In the genomic region with DNA sequence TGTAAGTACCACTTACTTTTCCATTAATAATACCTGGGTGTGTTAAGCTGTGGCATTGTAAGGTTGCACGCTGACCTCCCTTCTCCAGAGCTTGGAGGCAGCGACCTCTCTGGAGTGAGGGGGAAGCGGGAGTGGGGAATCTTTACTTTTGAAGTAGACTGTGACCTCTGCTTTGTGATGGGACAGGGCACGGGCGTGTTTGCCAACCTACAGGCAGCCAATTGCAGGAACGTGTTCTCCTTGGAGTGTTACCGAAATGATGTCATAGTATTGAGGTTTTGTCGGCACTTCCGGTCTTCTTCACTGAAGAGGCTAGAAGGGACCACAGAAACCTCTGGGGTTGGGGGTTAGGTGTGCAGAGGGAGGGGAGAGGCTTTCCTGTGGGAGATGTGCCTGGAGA, we compare ENCODE assay signal across 1 cellular context.
TF ChIP-seq lines count a peak whose summit lies in the region.

No MANE protein-coding gene starts in this region.

TF ChIP-seq in HepG2, 621 proteins besides CTCF, POLR2A, EP300 and RAD21 (continued from another document and continues in another):
- TF ChIP-seq ZNF816 (CRISPR knock-in tag; IDR thresholded peaks at IDR 0.05; ENCODE audit: borderline replicate concordance), result no peak
- peak; percentile 53; the same call in 1 of the 2 replicates for TF ChIP-seq NR2F6 (IDR thresholded peaks at IDR 0.05)
- TF ChIP-seq NR2F6 (CRISPR knock-in tag; IDR thresholded peaks at IDR 0.05), result peak; percentile 30; the same call in 1 of the 2 replicates
- no peak for TF ChIP-seq MXI1 (IDR thresholded peaks at IDR 0.05; ENCODE audit: borderline replicate concordance, low read depth, low read length)
- no peak for TF ChIP-seq HIVEP1 (CRISPR knock-in tag; IDR thresholded peaks at IDR 0.05)
- no peak for TF ChIP-seq ZFYVE20 (CRISPR knock-in tag; IDR thresholded peaks at IDR 0.05; ENCODE audit: borderline replicate concordance, low read depth)
- TF ChIP-seq ZNF770 (CRISPR knock-in tag; IDR thresholded peaks at IDR 0.05), result peak; percentile 25; the same call in 1 of the 2 replicates
- TF ChIP-seq ZSCAN12 (CRISPR knock-in tag; IDR thresholded peaks at IDR 0.05), result no peak
- no peak for TF ChIP-seq ZNF337 (CRISPR knock-in tag; IDR thresholded peaks at IDR 0.05; ENCODE audit: borderline replicate concordance, low read depth)
- TF ChIP-seq SATB2 (CRISPR knock-in tag; IDR thresholded peaks at IDR 0.05), result no peak
- no peak for TF ChIP-seq ZNF503 (CRISPR knock-in tag; IDR thresholded peaks at IDR 0.05)
- TF ChIP-seq MAFG (CRISPR knock-in tag; IDR thresholded peaks at IDR 0.05), result no peak
- TF ChIP-seq POLR2AphosphoS5 (IDR thresholded peaks at IDR 0.05; ENCODE audit: low read depth, low read length), result no peak
- TF ChIP-seq WIZ (CRISPR knock-in tag; IDR thresholded peaks at IDR 0.05), result no peak
- TF ChIP-seq NR2C2 (CRISPR knock-in tag; IDR thresholded peaks at IDR 0.05; ENCODE audit: borderline replicate concordance), result 0 out of 2 replicates have a peak, but pooled peaks have one; percentile 60
- TF ChIP-seq, protein P1, sequence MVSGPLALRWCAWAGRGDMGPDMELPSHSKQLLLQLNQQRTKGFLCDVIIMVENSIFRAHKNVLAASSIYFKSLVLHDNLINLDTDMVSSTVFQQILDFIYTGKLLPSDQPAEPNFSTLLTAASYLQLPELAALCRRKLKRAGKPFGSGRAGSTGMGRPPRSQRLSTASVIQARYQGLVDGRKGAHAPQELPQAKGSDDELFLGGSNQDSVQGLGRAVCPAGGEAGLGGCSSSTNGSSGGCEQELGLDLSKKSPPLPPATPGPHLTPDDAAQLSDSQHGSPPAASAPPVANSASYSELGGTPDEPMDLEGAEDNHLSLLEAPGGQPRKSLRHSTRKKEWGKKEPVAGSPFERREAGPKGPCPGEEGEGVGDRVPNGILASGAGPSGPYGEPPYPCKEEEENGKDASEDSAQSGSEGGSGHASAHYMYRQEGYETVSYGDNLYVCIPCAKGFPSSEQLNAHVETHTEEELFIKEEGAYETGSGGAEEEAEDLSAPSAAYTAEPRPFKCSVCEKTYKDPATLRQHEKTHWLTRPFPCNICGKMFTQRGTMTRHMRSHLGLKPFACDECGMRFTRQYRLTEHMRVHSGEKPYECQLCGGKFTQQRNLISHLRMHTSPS (CRISPR knock-in tag; IDR thresholded peaks at IDR 0.05; ENCODE audit: low read depth), result no peak
- TF ChIP-seq ATF7 (IDR thresholded peaks at IDR 0.05), result peak; percentile 83
- peak; percentile 53; the same call in 1 of the 2 replicates for TF ChIP-seq ATF7 (CRISPR knock-in tag; IDR thresholded peaks at IDR 0.05)
- TF ChIP-seq, protein P2, sequence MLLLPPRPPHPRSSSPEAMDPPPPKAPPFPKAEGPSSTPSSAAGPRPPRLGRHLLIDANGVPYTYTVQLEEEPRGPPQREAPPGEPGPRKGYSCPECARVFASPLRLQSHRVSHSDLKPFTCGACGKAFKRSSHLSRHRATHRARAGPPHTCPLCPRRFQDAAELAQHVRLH (CRISPR knock-in tag; IDR thresholded peaks at IDR 0.05; ENCODE audit: borderline replicate concordance, low read depth), result no peak
- TF ChIP-seq BHLHE40 (IDR thresholded peaks at IDR 0.05; ENCODE audit: low read length), result 0 out of 2 replicates have a peak, but pooled peaks have one; percentile 25
- TF ChIP-seq ZSCAN20 (CRISPR knock-in tag; IDR thresholded peaks at IDR 0.05; ENCODE audit: borderline replicate concordance), result no peak
- TF ChIP-seq ZNF501 (CRISPR knock-in tag; IDR thresholded peaks at IDR 0.05), result no peak
- TF ChIP-seq PAWR (CRISPR knock-in tag; IDR thresholded peaks at IDR 0.05; ENCODE audit: borderline replicate concordance), result no peak
- TF ChIP-seq, protein P3, sequence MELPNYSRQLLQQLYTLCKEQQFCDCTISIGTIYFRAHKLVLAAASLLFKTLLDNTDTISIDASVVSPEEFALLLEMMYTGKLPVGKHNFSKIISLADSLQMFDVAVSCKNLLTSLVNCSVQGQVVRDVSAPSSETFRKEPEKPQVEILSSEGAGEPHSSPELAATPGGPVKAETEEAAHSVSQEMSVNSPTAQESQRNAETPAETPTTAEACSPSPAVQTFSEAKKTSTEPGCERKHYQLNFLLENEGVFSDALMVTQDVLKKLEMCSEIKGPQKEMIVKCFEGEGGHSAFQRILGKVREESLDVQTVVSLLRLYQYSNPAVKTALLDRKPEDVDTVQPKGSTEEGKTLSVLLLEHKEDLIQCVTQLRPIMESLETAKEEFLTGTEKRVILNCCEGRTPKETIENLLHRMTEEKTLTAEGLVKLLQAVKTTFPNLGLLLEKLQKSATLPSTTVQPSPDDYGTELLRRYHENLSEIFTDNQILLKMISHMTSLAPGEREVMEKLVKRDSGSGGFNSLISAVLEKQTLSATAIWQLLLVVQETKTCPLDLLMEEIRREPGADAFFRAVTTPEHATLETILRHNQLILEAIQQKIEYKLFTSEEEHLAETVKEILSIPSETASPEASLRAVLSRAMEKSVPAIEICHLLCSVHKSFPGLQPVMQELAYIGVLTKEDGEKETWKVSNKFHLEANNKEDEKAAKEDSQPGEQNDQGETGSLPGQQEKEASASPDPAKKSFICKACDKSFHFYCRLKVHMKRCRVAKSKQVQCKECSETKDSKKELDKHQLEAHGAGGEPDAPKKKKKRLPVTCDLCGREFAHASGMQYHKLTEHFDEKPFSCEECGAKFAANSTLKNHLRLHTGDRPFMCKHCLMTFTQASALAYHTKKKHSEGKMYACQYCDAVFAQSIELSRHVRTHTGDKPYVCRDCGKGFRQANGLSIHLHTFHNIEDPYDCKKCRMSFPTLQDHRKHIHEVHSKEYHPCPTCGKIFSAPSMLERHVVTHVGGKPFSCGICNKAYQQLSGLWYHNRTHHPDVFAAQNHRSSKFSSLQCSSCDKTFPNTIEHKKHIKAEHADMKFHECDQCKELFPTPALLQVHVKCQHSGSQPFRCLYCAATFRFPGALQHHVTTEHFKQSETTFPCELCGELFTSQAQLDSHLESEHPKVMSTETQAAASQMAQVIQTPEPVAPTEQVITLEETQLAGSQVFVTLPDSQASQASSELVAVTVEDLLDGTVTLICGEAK (IDR thresholded peaks at IDR 0.05), result no peak
- TF ChIP-seq, protein P3 (CRISPR knock-in tag; IDR thresholded peaks at IDR 0.05), result no peak
- TF ChIP-seq ZBTB7A (CRISPR knock-in tag; IDR thresholded peaks at IDR 0.05), result no peak
- TF ChIP-seq GATAD1 (CRISPR knock-in tag; IDR thresholded peaks at IDR 0.05), result no peak
- no peak for TF ChIP-seq PLSCR1 (CRISPR knock-in tag; IDR thresholded peaks at IDR 0.05; ENCODE audit: borderline replicate concordance)
- TF ChIP-seq GATAD2A (CRISPR knock-in tag; IDR thresholded peaks at IDR 0.05), result peak; percentile 36; the same call in 1 of the 2 replicates
- TF ChIP-seq ATRX (CRISPR knock-in tag; IDR thresholded peaks at IDR 0.05; ENCODE audit: borderline replicate concordance), result no peak
- no peak for TF ChIP-seq ZNF563 (CRISPR knock-in tag; IDR thresholded peaks at IDR 0.05)
- TF ChIP-seq KMT2B (CRISPR knock-in tag; IDR thresholded peaks at IDR 0.05), result no peak
- 0 out of 2 replicates have a peak, but pooled peaks have one; percentile 10 for TF ChIP-seq ZMYM4 (CRISPR knock-in tag; IDR thresholded peaks at IDR 0.05)
- no peak for TF ChIP-seq ZNF644 (CRISPR knock-in tag; IDR thresholded peaks at IDR 0.05; ENCODE audit: low read depth)
- TF ChIP-seq, protein P4, sequence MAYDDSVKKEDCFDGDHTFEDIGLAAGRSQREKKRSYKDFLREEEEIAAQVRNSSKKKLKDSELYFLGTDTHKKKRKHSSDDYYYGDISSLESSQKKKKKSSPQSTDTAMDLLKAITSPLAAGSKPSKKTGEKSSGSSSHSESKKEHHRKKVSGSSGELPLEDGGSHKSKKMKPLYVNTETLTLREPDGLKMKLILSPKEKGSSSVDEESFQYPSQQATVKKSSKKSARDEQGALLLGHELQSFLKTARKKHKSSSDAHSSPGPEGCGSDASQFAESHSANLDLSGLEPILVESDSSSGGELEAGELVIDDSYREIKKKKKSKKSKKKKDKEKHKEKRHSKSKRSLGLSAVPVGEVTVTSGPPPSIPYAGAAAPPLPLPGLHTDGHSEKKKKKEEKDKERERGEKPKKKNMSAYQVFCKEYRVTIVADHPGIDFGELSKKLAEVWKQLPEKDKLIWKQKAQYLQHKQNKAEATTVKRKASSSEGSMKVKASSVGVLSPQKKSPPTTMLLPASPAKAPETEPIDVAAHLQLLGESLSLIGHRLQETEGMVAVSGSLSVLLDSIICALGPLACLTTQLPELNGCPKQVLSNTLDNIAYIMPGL (CRISPR knock-in tag; IDR thresholded peaks at IDR 0.05; ENCODE audit: borderline replicate concordance in 1 of 2, low read depth in 1 of 2), result 0 out of 4 replicates have a peak, but pooled peaks of 1 of the 2 experiments have one; percentile 2
- no peak for TF ChIP-seq ARNT (IDR thresholded peaks at IDR 0.05)
- TF ChIP-seq NR2F1 (CRISPR knock-in tag; IDR thresholded peaks at IDR 0.05), result 0 out of 4 replicates have a peak, but pooled peaks of 1 of the 2 experiments have one; percentile 20
- TF ChIP-seq ZNF766 (CRISPR knock-in tag; IDR thresholded peaks at IDR 0.05; ENCODE audit: borderline replicate concordance), result no peak
- TF ChIP-seq MAF1 (CRISPR knock-in tag; IDR thresholded peaks at IDR 0.05; ENCODE audit: borderline replicate concordance), result no peak
- TF ChIP-seq ZBTB49 (CRISPR knock-in tag; IDR thresholded peaks at IDR 0.05; ENCODE audit: borderline replicate concordance), result no peak
